ENCODE assay signal across 8 cellular contexts in genomic region chr12:39441189-39441962, GRCh38. TPM values are rescaled to one million over a fixed set of nuclear protein-coding genes. Genes with fewer than 3 reads are reported as not detected.
DNase-seq lines count a peak whose midpoint lies in the region; ATAC-seq and TF ChIP-seq lines count a peak whose summit lies in the region.

No MANE protein-coding gene starts in this region.

- H3K27me3 Mint-ChIP-seq in chondrocyte (ENCODE audit: low read depth) (no peaks in the 10 kb centered on the region), naive B cell (peaks cover 32 to 46% (median 39%) of the 10 kb centered on the region in 3 donors)

- H3K9me3 Mint-ChIP-seq in chondrocyte (ENCODE audit: low read depth) (no peaks in the 10 kb centered on the region), naive B cell (no peaks in the 10 kb centered on the region)

- peak overlapping the region in 10 of 11 experiments; percentile 70 to 87 (median 81); a peak in 18 of 22 replicates for H3K4me2 ChIP-seq in BLaER1 treated with 17β-estradiol and CSF1 and Interleukin-3, amounts not matched to agents 10 nM and 100 nM

- ATAC-seq in naive B cell (ENCODE audit: low read depth in 2 of 2) = no peak
- ATAC-seq in HG02571 (IDR thresholded peaks at IDR 0.05; ENCODE audit: unreplicated experiment) = no peak

- H3K27ac ChIP-seq in BLaER1 treated with 17β-estradiol and CSF1 and Interleukin-3, amounts not matched to agents 10 nM and 100 nM = no peak overlapping the region
- no peak overlapping the region for H3K27ac ChIP-seq in HUES6 (ENCODE audit: low read depth, low read length)
- no peak overlapping the region for H3K27ac ChIP-seq in ovary

- peak overlapping the region in 5 of 10 experiments; percentile 71 to 76 (median 75); a peak in 5 of 20 replicates for H3K4me3 ChIP-seq in BLaER1 treated with 17β-estradiol and CSF1 and Interleukin-3, amounts not matched to agents 10 nM and 100 nM
- H3K4me3 ChIP-seq in HUES6 (ENCODE audit: low read depth, low read length) (peak overlapping the region; percentile 71), ovary (no peak overlapping the region)

- 65 to 73% (median 66%) methylated on average over 5 of the region's 5 CpGs for WGBS in ovary, 3 donors

- H4K20me1 ChIP-seq in BLaER1 treated with 17β-estradiol and CSF1 and Interleukin-3, amounts not matched to agents 10 nM and 100 nM = no peaks in the 10 kb centered on the region

- intact Hi-C loops in ovary (cut with DNase I) = loop anchor here in 1 of 4 donors (5.0 kb wide), 1 partner anchor 176 kb away; the partner anchor contains the start of gene ABCD2

- peak overlapping the region; percentile 82 for H3K4me3 Mint-ChIP-seq in chondrocyte (ENCODE audit: unreplicated experiment)
- peak overlapping the region in 5 of 8 donors; percentile 42 to 90 (median 79) for H3K4me3 Mint-ChIP-seq in naive B cell

- no peak for TF ChIP-seq EP300 in ovary (IDR thresholded peaks at IDR 0.05)

- H3K4me1 Mint-ChIP-seq in chondrocyte (ENCODE audit: low read depth) = peaks cover 14% of the 10 kb centered on the region
- H3K4me1 Mint-ChIP-seq in naive B cell = peaks cover 11 to 13% (median 11%) of the 10 kb centered on the region in 3 donors

- DNase-seq in chondrocyte (ENCODE audit: low spot score) (no peak), naive B cell (no peak), DMS79 treated with DMSO at 0.1 percent for 48 hours (lab: John Stamatoyannopoulos, UW) (no peak), ovary (no peak), DMS79 (lab: John Stamatoyannopoulos, UW) (no peak)

- H3K4me1 ChIP-seq in BLaER1 treated with 17β-estradiol and CSF1 and Interleukin-3, amounts not matched to agents 10 nM and 100 nM = peaks cover 0 to 6% (median 0%) of the 10 kb centered on the region in 10 experiments; a peak in 2 of 20 replicates
- H3K4me1 ChIP-seq in HUES6 (ENCODE audit: control insufficient read depth, insufficient read depth, low read length) (peaks cover 23% of the 10 kb centered on the region), ovary (ENCODE audit: insufficient read depth) (peaks cover 2% of the 10 kb centered on the region)

- TF ChIP-seq POLR2A in ovary (IDR thresholded peaks at IDR 0.05) = no peak

- peaks cover 0 to 11% (median 10%) of the 10 kb centered on the region in 11 experiments; a peak in 16 of 22 replicates for H3K9me3 ChIP-seq in BLaER1 treated with 17β-estradiol and CSF1 and Interleukin-3, amounts not matched to agents 10 nM and 100 nM (replicated peaks in 1 of 11)
- no peaks in the 10 kb centered on the region for H3K9me3 ChIP-seq in HUES6 (ENCODE audit: control insufficient read depth, insufficient read depth, low read depth, low read length)
- no peaks in the 10 kb centered on the region for H3K9me3 ChIP-seq in ovary

- H3K27ac Mint-ChIP-seq in chondrocyte (ENCODE audit: unreplicated experiment) (no peak overlapping the region), naive B cell (no peak overlapping the region)

- TF ChIP-seq CTCF in chondrocyte (IDR thresholded peaks at IDR 0.05) (no peak), ovary (IDR thresholded peaks at IDR 0.05) (no peak)

- no peaks in the 10 kb centered on the region for H3K36me3 ChIP-seq in BLaER1 treated with 17β-estradiol and CSF1 and Interleukin-3, amounts not matched to agents 10 nM and 100 nM
- no peaks in the 10 kb centered on the region for H3K36me3 ChIP-seq in HUES6 (ENCODE audit: control insufficient read depth, insufficient read depth, low read length)
- no peaks in the 10 kb centered on the region for H3K36me3 ChIP-seq in ovary

- H3K27me3 ChIP-seq in BLaER1 treated with 17β-estradiol and CSF1 and Interleukin-3, amounts not matched to agents 10 nM and 100 nM = no peaks in the 10 kb centered on the region
- H3K27me3 ChIP-seq in HUES6 (ENCODE audit: control insufficient read depth, insufficient read depth, low read length) = peaks cover 17% of the 10 kb centered on the region
- H3K27me3 ChIP-seq in ovary = no peaks in the 10 kb centered on the region

- H3K9ac ChIP-seq in BLaER1 treated with 17β-estradiol and CSF1 and Interleukin-3, amounts not matched to agents 10 nM and 100 nM = 0 out of 22 replicates have a peak overlapping the region, but pooled peaks of 1 of the 11 experiments have one; percentile 88
- H3K9ac ChIP-seq in HUES6 (ENCODE audit: low read length) = no peak overlapping the region

- H3K36me3 Mint-ChIP-seq in chondrocyte (ENCODE audit: low read depth) (no peaks in the 10 kb centered on the region), naive B cell (peaks cover 0 to 4% of the 10 kb centered on the region in 2 donors)

RNA-seq across cellular contexts. Expression of gene KIF21A, which starts 1.5 kb away (rescaled TPM):
- total RNA-seq in chondrocyte (6.5 to 9.4 TPM (median 9.4 TPM) in 3 replicates), ovary (10 to 100 TPM in 4 of 7 donors, 1 to 10 TPM in 3; 5.4 to 43.3 (median 11.8) TPM)
- polyA plus RNA-seq in naive B cell (ENCODE audit: low read depth in 6 of 6) (not detected), ovary (10 to 100 TPM in 1 of 2 donors, 1 to 10 TPM in 1; 3.6 to 11.8 TPM)
